Comparison of ENCODE assay signal across 1 cellular context in genomic region chr1:150642296-150642695, GRCh38.
TF ChIP-seq lines count a peak whose summit lies in the region.

No MANE protein-coding gene starts in this region.

TF ChIP-seq in WTC11, 78 proteins besides CTCF, POLR2A, EP300 and RAD21:
- peak; percentile 95 for TF ChIP-seq ZNF121 (CRISPR knock-in tag; IDR thresholded peaks at IDR 0.05)
- no peak for TF ChIP-seq OVOL2 (CRISPR knock-in tag; IDR thresholded peaks at IDR 0.05; ENCODE audit: borderline replicate concordance)
- TF ChIP-seq AR (CRISPR knock-in tag; IDR thresholded peaks at IDR 0.05), result peak; percentile 48; the same call in 1 of the 2 replicates
- TF ChIP-seq ZNF425 (CRISPR knock-in tag; conservative IDR thresholded peaks at IDR 0.05), result peak; percentile 69; the same call in 1 of the 2 replicates
